29 cellular contexts compared by ENCODE assay signal in genomic region chr4:14829795-14830194, GRCh38.
"Had no signal": no experiment of that assay in that cellular context is flagged by ENCODE, and none has a peak within 500 bp of the region (broad histone marks: within the 10 kb centered on the region; RNA-seq: fewer than 3 reads in every experiment).

No MANE protein-coding gene starts in this region.

- H3K4me1 ChIP-seq: neural progenitor cell, psoas muscle, thyroid gland had no signal

- H2AFZ ChIP-seq: neural progenitor cell had no signal

- FAIRE-seq: endothelial cell of umbilical vein, islet of Langerhans, small intestine had no signal

- H3K4me1 Mint-ChIP-seq: memory B cell; naive B cell; stimulated activated naive CD8-positive, alpha-beta T cell treated with anti-CD3 and anti-CD28 coated beads, Interleukin-15, amount 100 ng/mL, for 72 hours had no signal

- H3K27me3 ChIP-seq: esophagus squamous epithelium, heart right ventricle, neural progenitor cell, thyroid gland, vagina had no signal

- DNase-seq: dermis blood vessel endothelial cell; effector memory CD4-positive, alpha-beta T cell; esophagus squamous epithelium; foreskin melanocyte; glutamatergic neuron; heart right ventricle; hippocampal formation; left cardiac atrium; left ventricle myocardium superior; naive B cell; nucleus accumbens; posterior cingulate gyrus; psoas muscle; right cardiac atrium; small intestine; stimulated activated CD4-positive, alpha-beta T cell treated with anti-CD3 and anti-CD28 coated beads, Interleukin-15, amount 100 ng/mL, for 24 hours; stimulated activated CD4-positive, alpha-beta T cell treated with anti-CD3 and anti-CD28 coated beads, Interleukin-2, amount 100 ng/mL, for 48 hours; stimulated activated naive CD4-positive, alpha-beta T cell; stimulated activated naive CD8-positive, alpha-beta T cell treated with anti-CD3 and anti-CD28 coated beads, Interleukin-15, amount 100 ng/mL, for 72 hours; thyroid gland; trophoblast cell had no signal

- H3K9me3 Mint-ChIP-seq: memory B cell; natural killer cell treated with Interleukin-12 subunit alpha and Interleukin-12 subunit beta and Interleukin-15 and Interleukin-18, amount 100 ng/mL, for 72 hours; neural progenitor cell; stimulated activated naive CD8-positive, alpha-beta T cell treated with anti-CD3 and anti-CD28 coated beads, Interleukin-15, amount 100 ng/mL, for 72 hours had no signal

- H3K4me3 Mint-ChIP-seq: memory B cell; natural killer cell treated with Interleukin-12 subunit alpha and Interleukin-12 subunit beta and Interleukin-15 and Interleukin-18, amount 100 ng/mL, for 72 hours; neural progenitor cell; stimulated activated naive CD8-positive, alpha-beta T cell treated with anti-CD3 and anti-CD28 coated beads, Interleukin-15, amount 100 ng/mL, for 72 hours had no signal

- H3K27ac ChIP-seq: coronary artery, esophagus squamous epithelium, heart right ventricle, neural progenitor cell, psoas muscle, thyroid gland, vagina had no signal

- H3K36me3 ChIP-seq: esophagus squamous epithelium, heart right ventricle, neural progenitor cell, thyroid gland, vagina had no signal

- H3K4me3 ChIP-seq: coronary artery, esophagus squamous epithelium, heart right ventricle, lung, neural progenitor cell, psoas muscle, thyroid gland, vagina had no signal

- H3K27ac Mint-ChIP-seq: memory B cell; naive B cell; natural killer cell treated with Interleukin-12 subunit alpha and Interleukin-12 subunit beta and Interleukin-15 and Interleukin-18, amount 100 ng/mL, for 72 hours; neural progenitor cell; stimulated activated naive CD8-positive, alpha-beta T cell treated with anti-CD3 and anti-CD28 coated beads, Interleukin-15, amount 100 ng/mL, for 72 hours had no signal

- H3K9ac ChIP-seq: neural progenitor cell had no signal

- H3K36me3 Mint-ChIP-seq: memory B cell; naive B cell; natural killer cell treated with Interleukin-12 subunit alpha and Interleukin-12 subunit beta and Interleukin-15 and Interleukin-18, amount 100 ng/mL, for 72 hours; neural progenitor cell had no signal

- H3K9me3 ChIP-seq: esophagus squamous epithelium, heart right ventricle, psoas muscle, thyroid gland, vagina had no signal

- ATAC-seq: heart right ventricle; left cardiac atrium; left ventricle myocardium superior; natural killer cell treated with Interleukin-12 subunit alpha and Interleukin-12 subunit beta and Interleukin-15 and Interleukin-18, amount 100 ng/mL, for 72 hours; psoas muscle; right cardiac atrium; stimulated activated naive CD8-positive, alpha-beta T cell treated with anti-CD3 and anti-CD28 coated beads, Interleukin-15, amount 100 ng/mL, for 72 hours had no signal

- H3K4me2 ChIP-seq: neural progenitor cell had no signal
